8 cellular contexts compared by ENCODE assay signal in genomic region chr11:127074151-127074761, GRCh38.
DNase-seq lines count a peak whose midpoint lies in the region; ATAC-seq, FAIRE-seq and TF ChIP-seq lines count a peak whose summit lies in the region.

No MANE protein-coding gene starts in this region.

- H2AFZ ChIP-seq in GM12878 (ENCODE audit: control insufficient read depth, low read depth, low read length) (no peak overlapping the region), neural progenitor cell (replicated peaks) (no peak overlapping the region)

- peak; percentile 64 to 65 for TF ChIP-seq EP300 in GM12878 (IDR thresholded peaks at IDR 0.05; ENCODE audit: borderline replicate concordance in 1 of 2, control insufficient read depth in 1 of 2, low read depth in 2 of 2, low read length in 2 of 2)

- H3K4me3 ChIP-seq in GM12878 = no peak overlapping the region
- no peak overlapping the region for H3K4me3 ChIP-seq in neural progenitor cell

- no peaks in the 10 kb centered on the region for H4K20me1 ChIP-seq in GM12878 (ENCODE audit: control insufficient read depth, insufficient read depth)
- H4K20me1 ChIP-seq in neural progenitor cell (ENCODE audit: low read depth) = no peaks in the 10 kb centered on the region

- BruUV-seq in GM12878 (replicated peaks; lab: Mats Ljungman, UMichigan) = no TSS peak

- no peaks in the 10 kb centered on the region for H3K9me3 Mint-ChIP-seq in neural progenitor cell

- CTCF ChIA-PET in GM12878 (lab: Yijun Ruan, JAX) = interaction anchor here (0.7 to 4.8 kb wide), 17 partner anchors 10 to 764 kb away, joined by 3 to 51 read pairs (median 4); no protein-coding TSS in a partner anchor

- no peaks in the 10 kb centered on the region for H3F3A ChIP-seq in neural progenitor cell (ENCODE audit: low read depth)

- H3K27ac ChIP-seq in C4-2B (no peak overlapping the region), GM12878 (ENCODE audit: control insufficient read depth, insufficient read depth) (no peak overlapping the region), neural progenitor cell (no peak overlapping the region)

- WGBS in GM12878 (ENCODE audit: insufficient coverage, insufficient replicate concordance, low lambda C conversion rate, missing lambda C conversion rate) = under 1% methylated on average over 7 of the region's 7 CpGs

- TF ChIP-seq POLR2A in GM12878 (IDR thresholded peaks at IDR 0.05; ENCODE audit: low read depth, low read length) = no peak

- FAIRE-seq in GM12878 (lab: Jason Lieb, UNC) = peak; percentile 93

- H3K79me2 ChIP-seq in GM12878 (ENCODE audit: control insufficient read depth, insufficient read depth, low read length) (no peaks in the 10 kb centered on the region), neural progenitor cell (ENCODE audit: low read depth) (no peaks in the 10 kb centered on the region)

- H3K4me2 ChIP-seq in GM12878 (ENCODE audit: control insufficient read depth, insufficient read depth) = peak overlapping the region; percentile 47
- no peak overlapping the region for H3K4me2 ChIP-seq in neural progenitor cell

- H3K27me3 Mint-ChIP-seq in neural progenitor cell (ENCODE audit: insufficient read depth, low read depth) = peaks cover 6% of the 10 kb centered on the region

- RAD21 ChIA-PET in GM12878 (lab: Charles Lee; ENCODE audit: unreplicated experiment) = interaction anchor here (0.9 to 3.1 kb wide), 8 partner anchors 9 to 467 kb away, joined by 3 to 11 read pairs (median 4); no protein-coding TSS in a partner anchor

- in situ Hi-C loops in GM12878 (cut with MboI) = loop anchor here (10.0 kb wide), 1 partner anchor 359 kb away; no protein-coding TSS in a partner anchor

- H3K4me3 Mint-ChIP-seq in neural progenitor cell = no peak overlapping the region

- ATAC-seq in GM18907 (IDR thresholded peaks at IDR 0.05; ENCODE audit: unreplicated experiment) (peak; percentile 92), HG02981 (IDR thresholded peaks at IDR 0.05; ENCODE audit: unreplicated experiment) (peak; percentile 86), GM12878 (peak; percentile 97)

- TF ChIP-seq CTCF in C4-2B (conservative IDR thresholded peaks at IDR 0.05) (peak; percentile 27), GM12878 (IDR thresholded peaks at IDR 0.05 in 2 of 3, conservative IDR thresholded peaks at IDR 0.05 in 1 of 3; ENCODE audit: control insufficient read depth in 2 of 3, extremely low read depth in 1 of 3, insufficient read depth in 1 of 3, low read depth in 3 of 3, low read length in 3 of 3) (peak; percentile 60 to 82 (median 64)), neural progenitor cell (IDR thresholded peaks at IDR 0.05) (peak; percentile 53)

- H3K27ac Mint-ChIP-seq in neural progenitor cell = no peak overlapping the region

- DNase-seq in NCI-H187 treated with DMSO at 0.1 percent for 48 hours (lab: John Stamatoyannopoulos, UW) = peak; percentile 57
- peak; percentile 76 for DNase-seq in GM12878 (ENCODE audit: low read depth, low spot score)
- DNase-seq in neural progenitor cell (ENCODE audit: low spot score) = peak; percentile 56
- DNase-seq in activated effector memory CD4-positive, alpha-beta T cell treated with anti-CD3 and anti-CD28 coated beads, Interleukin-2, amount 50 U/mL, for 16 hours = no peak
- DNase-seq in activated gamma-delta T cell (lab: John Stamatoyannopoulos, UW) = no peak

- H3K27me3 ChIP-seq in GM12878 (replicated peaks in 1 of 2; ENCODE audit: control insufficient read depth in 2 of 2, insufficient read depth in 2 of 2, low read length in 1 of 2) = no peaks in the 10 kb centered on the region; a peak in 2 of 4 replicates
- H3K27me3 ChIP-seq in neural progenitor cell = no peaks in the 10 kb centered on the region

- SMC1A ChIA-PET in GM12878 (lab: Charles Lee; ENCODE audit: uncharacterized antibody, unreplicated experiment) = interaction anchor here (0.6 to 4.4 kb wide), 12 partner anchors 9 to 467 kb away, joined by 3 to 18 read pairs (median 4); no protein-coding TSS in a partner anchor

- peaks cover 12% of the 10 kb centered on the region for H3K4me1 ChIP-seq in GM12878 (ENCODE audit: control insufficient read depth, insufficient read depth, low read length)
- no peaks in the 10 kb centered on the region for H3K4me1 ChIP-seq in neural progenitor cell

- H3K4me1 Mint-ChIP-seq in neural progenitor cell = peaks cover 3% of the 10 kb centered on the region

- TF ChIP-seq RAD21 in GM12878 (IDR thresholded peaks at IDR 0.05; ENCODE audit: insufficient read depth, low read depth, low read length) = peak; percentile 75

- intact Hi-C loops in GM12878 (cut with micrococcal nuclease; ENCODE audit: unreplicated experiment) = loop anchor here (1.0 to 2.0 kb wide), 4 partner anchors 69 to 633 kb away; no protein-coding TSS in a partner anchor

- H3K9ac ChIP-seq in GM12878 (ENCODE audit: control insufficient read depth, insufficient read depth, low read length) = no peak overlapping the region
- H3K9ac ChIP-seq in neural progenitor cell = no peak overlapping the region

- H3K36me3 Mint-ChIP-seq in neural progenitor cell = no peaks in the 10 kb centered on the region

- POLR2A ChIA-PET in GM12878 (lab: Charles Lee) = no interaction called here

- H3K36me3 ChIP-seq in GM12878 (ENCODE audit: control insufficient read depth in 2 of 2, insufficient read depth in 2 of 2, low read length in 1 of 2) = no peaks in the 10 kb centered on the region
- H3K36me3 ChIP-seq in neural progenitor cell = no peaks in the 10 kb centered on the region

- no peaks in the 10 kb centered on the region for H3K9me3 ChIP-seq in GM12878 (replicated peaks; ENCODE audit: control insufficient read depth, insufficient read depth, low read length)
- H3K9me3 ChIP-seq in neural progenitor cell (ENCODE audit: low read depth) = no peaks in the 10 kb centered on the region

TF ChIP-seq in GM12878, 131 proteins besides CTCF, POLR2A, EP300 and RAD21 (continues in another document):
- TF ChIP-seq ZBED1 (IDR thresholded peaks at IDR 0.05; ENCODE audit: borderline replicate concordance) = no peak
- TF ChIP-seq, protein P1, sequence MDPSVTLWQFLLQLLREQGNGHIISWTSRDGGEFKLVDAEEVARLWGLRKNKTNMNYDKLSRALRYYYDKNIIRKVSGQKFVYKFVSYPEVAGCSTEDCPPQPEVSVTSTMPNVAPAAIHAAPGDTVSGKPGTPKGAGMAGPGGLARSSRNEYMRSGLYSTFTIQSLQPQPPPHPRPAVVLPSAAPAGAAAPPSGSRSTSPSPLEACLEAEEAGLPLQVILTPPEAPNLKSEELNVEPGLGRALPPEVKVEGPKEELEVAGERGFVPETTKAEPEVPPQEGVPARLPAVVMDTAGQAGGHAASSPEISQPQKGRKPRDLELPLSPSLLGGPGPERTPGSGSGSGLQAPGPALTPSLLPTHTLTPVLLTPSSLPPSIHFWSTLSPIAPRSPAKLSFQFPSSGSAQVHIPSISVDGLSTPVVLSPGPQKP (IDR thresholded peaks at IDR 0.05; ENCODE audit: low read depth, low read length) = no peak
- peak; percentile 89 to 92 for TF ChIP-seq BHLHE40 (IDR thresholded peaks at IDR 0.05; ENCODE audit: borderline replicate concordance in 1 of 2, low read depth in 2 of 2, low read length in 1 of 2)
- TF ChIP-seq JUNB (IDR thresholded peaks at IDR 0.05) = peak; percentile 73
- peak; percentile 90 for TF ChIP-seq NBN (IDR thresholded peaks at IDR 0.05)
- no peak for TF ChIP-seq MTA3 (IDR thresholded peaks at IDR 0.05; ENCODE audit: borderline replicate concordance, low read length)
- TF ChIP-seq, protein P2, sequence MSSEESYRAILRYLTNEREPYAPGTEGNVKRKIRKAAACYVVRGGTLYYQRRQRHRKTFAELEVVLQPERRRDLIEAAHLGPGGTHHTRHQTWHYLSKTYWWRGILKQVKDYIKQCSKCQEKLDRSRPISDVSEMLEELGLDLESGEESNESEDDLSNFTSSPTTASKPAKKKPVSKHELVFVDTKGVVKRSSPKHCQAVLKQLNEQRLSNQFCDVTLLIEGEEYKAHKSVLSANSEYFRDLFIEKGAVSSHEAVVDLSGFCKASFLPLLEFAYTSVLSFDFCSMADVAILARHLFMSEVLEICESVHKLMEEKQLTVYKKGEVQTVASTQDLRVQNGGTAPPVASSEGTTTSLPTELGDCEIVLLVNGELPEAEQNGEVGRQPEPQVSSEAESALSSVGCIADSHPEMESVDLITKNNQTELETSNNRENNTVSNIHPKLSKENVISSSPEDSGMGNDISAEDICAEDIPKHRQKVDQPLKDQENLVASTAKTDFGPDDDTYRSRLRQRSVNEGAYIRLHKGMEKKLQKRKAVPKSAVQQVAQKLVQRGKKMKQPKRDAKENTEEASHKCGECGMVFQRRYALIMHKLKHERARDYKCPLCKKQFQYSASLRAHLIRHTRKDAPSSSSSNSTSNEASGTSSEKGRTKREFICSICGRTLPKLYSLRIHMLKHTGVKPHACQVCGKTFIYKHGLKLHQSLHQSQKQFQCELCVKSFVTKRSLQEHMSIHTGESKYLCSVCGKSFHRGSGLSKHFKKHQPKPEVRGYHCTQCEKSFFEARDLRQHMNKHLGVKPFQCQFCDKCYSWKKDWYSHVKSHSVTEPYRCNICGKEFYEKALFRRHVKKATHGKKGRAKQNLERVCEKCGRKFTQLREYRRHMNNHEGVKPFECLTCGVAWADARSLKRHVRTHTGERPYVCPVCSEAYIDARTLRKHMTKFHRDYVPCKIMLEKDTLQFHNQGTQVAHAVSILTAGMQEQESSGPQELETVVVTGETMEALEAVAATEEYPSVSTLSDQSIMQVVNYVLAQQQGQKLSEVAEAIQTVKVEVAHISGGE (CRISPR knock-in tag; IDR thresholded peaks at IDR 0.05) = no peak
- peak; percentile 85 for TF ChIP-seq SKIL (IDR thresholded peaks at IDR 0.05; ENCODE audit: low read depth, poor library complexity, severe bottlenecking)

Comparison
In these comparisons a context has a peak if more than half of its experiments do, and no peak if none do; other contexts are left out.
1. DNase-seq: peak in NCI-H187 treated with DMSO at 0.1 percent for 48 hours (single experiment), GM12878 (single experiment) and neural progenitor cell (single experiment); none in activated effector memory CD4-positive, alpha-beta T cell treated with anti-CD3 and anti-CD28 coated beads, Interleukin-2, amount 50 U/mL, for 16 hours (single experiment) and activated gamma-delta T cell (single experiment).
2. Peak in every context shown above with its lines, with median percentiles within 50 percentile points of each other: CTCF ChIP-seq and ATAC-seq.